ENCODE assay signal across 1 cellular context in the genomic region with DNA sequence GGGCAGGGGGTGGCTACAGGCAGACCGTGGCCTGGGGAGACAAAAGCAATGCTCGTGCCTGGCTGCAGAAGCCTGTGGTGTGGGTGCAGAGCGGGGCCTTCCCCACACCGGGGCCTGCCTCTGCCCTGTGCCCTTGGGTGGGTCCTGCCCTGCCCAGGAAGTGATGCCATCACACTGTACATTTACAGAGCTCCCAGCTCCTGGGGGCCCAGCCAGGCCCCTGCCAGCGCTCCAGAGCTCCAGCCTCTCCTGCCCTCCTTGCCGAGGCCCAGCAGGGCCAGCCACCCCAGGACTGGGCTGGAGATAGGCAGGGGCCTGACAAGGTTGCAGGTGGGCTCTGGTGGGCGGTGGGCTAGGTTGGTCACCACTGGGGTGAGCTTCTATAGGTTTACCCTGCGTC.
TF ChIP-seq lines count a peak whose summit lies in the region.

No MANE protein-coding gene starts in this region.

TF ChIP-seq in IMR-90, 13 proteins besides CTCF, POLR2A, EP300 and RAD21 (continued from another document):
- TF ChIP-seq FOS (IDR thresholded peaks at IDR 0.05; ENCODE audit: low read depth, low read length) = no peak
- TF ChIP-seq, protein P1, sequence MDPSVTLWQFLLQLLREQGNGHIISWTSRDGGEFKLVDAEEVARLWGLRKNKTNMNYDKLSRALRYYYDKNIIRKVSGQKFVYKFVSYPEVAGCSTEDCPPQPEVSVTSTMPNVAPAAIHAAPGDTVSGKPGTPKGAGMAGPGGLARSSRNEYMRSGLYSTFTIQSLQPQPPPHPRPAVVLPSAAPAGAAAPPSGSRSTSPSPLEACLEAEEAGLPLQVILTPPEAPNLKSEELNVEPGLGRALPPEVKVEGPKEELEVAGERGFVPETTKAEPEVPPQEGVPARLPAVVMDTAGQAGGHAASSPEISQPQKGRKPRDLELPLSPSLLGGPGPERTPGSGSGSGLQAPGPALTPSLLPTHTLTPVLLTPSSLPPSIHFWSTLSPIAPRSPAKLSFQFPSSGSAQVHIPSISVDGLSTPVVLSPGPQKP (IDR thresholded peaks at IDR 0.05; ENCODE audit: borderline replicate concordance, low read depth, low read length) = no peak
- TF ChIP-seq BHLHE40 (IDR thresholded peaks at IDR 0.05; ENCODE audit: low read depth, low read length) = no peak
TF ChIP-seq in IMR-90: peak in this region for 0.
